Comparison of ENCODE assay signal across 16 cellular contexts in the genomic region with DNA sequence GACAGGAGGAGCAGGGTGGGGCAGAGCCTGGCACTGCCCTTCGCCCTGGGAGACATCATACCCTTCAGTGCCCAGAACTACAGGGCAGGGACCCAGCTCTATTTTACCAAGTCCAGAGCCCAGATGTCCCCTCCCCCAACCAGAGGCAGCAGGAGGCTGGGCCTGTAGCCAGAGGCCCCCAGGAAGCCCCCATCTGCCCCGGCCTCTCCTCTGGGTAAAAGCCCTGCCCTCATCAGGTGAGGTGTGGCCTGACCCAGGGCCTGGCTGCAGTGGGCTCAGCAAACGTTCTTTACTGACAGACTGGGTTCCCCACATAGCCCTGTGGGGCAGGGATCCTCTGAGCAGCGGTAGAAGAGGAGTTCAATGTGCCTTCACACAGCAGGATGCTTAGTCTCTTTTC. TPM values are rescaled to one million over a fixed set of nuclear protein-coding genes. Genes with fewer than 3 reads are reported as not detected.
A peak's percentile ranks its signal among the peaks of the same experiment; 100 is the strongest.
DNase-seq lines count a peak whose midpoint lies in the region; ATAC-seq and TF ChIP-seq lines count a peak whose summit lies in the region.
"Had no signal": no experiment of that assay in that cellular context is flagged by ENCODE, and none has a peak within 500 bp of the region (broad histone marks: within the 10 kb centered on the region; RNA-seq: fewer than 3 reads in every experiment).

No MANE protein-coding gene starts in this region.

- no peaks in the 10 kb centered on the region for H3K9me3 ChIP-seq in Caco-2

- CTCF ChIA-PET in Caco-2 (lab: Charles Lee): no interaction called here

- no peak overlapping the region for H3K4me2 ChIP-seq in GM23338

- DNase-seq in GM23338 (ENCODE audit: low spot score) (no peak), NCI-H446 treated with DMSO at 0.1 percent for 48 hours (lab: John Stamatoyannopoulos, UW) (peak; percentile 25), chondrocyte (ENCODE audit: low spot score) (peak; percentile 46), NCI-H2171 (lab: John Stamatoyannopoulos, UW) (no peak), iPS-NIHi11 (ENCODE audit: low spot score) (no peak), Caco-2 (no peak)
- DNase-seq in stimulated activated CD4-positive, alpha-beta T cell treated with anti-CD3 and anti-CD28 coated beads, Interleukin-12 subunit alpha, Interleukin-12 subunit beta, amount 100 ng/mL, for 4 hours: no peak
- DNase-seq: NCI-H1105 treated with DMSO at 0.1 percent for 48 hours, NCI-H1694, NCI-H2227 treated with DMSO at 0.1 percent for 48 hours, NCI-H524 treated with DMSO at 0.1 percent for 48 hours, SW 1271 had no signal

- no TSS peak for BruUV-seq in Caco-2 (replicated peaks; lab: Mats Ljungman, UMichigan)

- peak overlapping the region; percentile 76; the same call in 1 of the 2 replicates for H2AFZ ChIP-seq in GM23338

- intact Hi-C loops in Caco-2 (cut with micrococcal nuclease; ENCODE audit: unreplicated experiment): no loop called here

- H3K4me3 Mint-ChIP-seq in GM23338: no peak overlapping the region
- no peak overlapping the region for H3K4me3 Mint-ChIP-seq in chondrocyte (ENCODE audit: unreplicated experiment)
- H3K4me3 Mint-ChIP-seq in stimulated activated memory B cell treated with anti-CD40 and anti-IgM and Interleukin-4, amounts not matched to agents 10 μg/mL and 1 μg/mL and 100 μg/mL, for 72 hours: no peak overlapping the region
- H3K4me3 Mint-ChIP-seq in Caco-2 (ENCODE audit: unreplicated experiment): no peak overlapping the region

- H3F3A ChIP-seq in GM23338 (replicated peaks; ENCODE audit: low read depth): no peaks in the 10 kb centered on the region

- H3K27ac Mint-ChIP-seq in GM23338 (no peak overlapping the region), chondrocyte (ENCODE audit: unreplicated experiment) (no peak overlapping the region), Caco-2 (ENCODE audit: unreplicated experiment) (no peak overlapping the region)
- no peak overlapping the region for H3K27ac Mint-ChIP-seq in stimulated activated memory B cell treated with anti-CD40 and anti-IgM and Interleukin-4, amounts not matched to agents 10 μg/mL and 1 μg/mL and 100 μg/mL, for 72 hours

- H3K36me3 ChIP-seq in GM23338 (ENCODE audit: insufficient read depth) (no peaks in the 10 kb centered on the region), Caco-2 (ENCODE audit: control insufficient read depth, insufficient read depth, low read length) (no peaks in the 10 kb centered on the region)

- no peaks in the 10 kb centered on the region for H3K9me2 ChIP-seq in GM23338 (ENCODE audit: insufficient read depth)

- H3K4me1 ChIP-seq in GM23338 (ENCODE audit: insufficient read depth): no peaks in the 10 kb centered on the region
- peaks cover 5% of the 10 kb centered on the region; the same call in 1 of the 2 replicates for H3K4me1 ChIP-seq in Caco-2

- H3K4me1 Mint-ChIP-seq in GM23338: peaks cover 11% of the 10 kb centered on the region
- H3K4me1 Mint-ChIP-seq in chondrocyte (ENCODE audit: low read depth): peaks cover 6% of the 10 kb centered on the region
- peaks cover 6% of the 10 kb centered on the region for H3K4me1 Mint-ChIP-seq in stimulated activated memory B cell treated with anti-CD40 and anti-IgM and Interleukin-4, amounts not matched to agents 10 μg/mL and 1 μg/mL and 100 μg/mL, for 72 hours
- H3K4me1 Mint-ChIP-seq in Caco-2 (ENCODE audit: low read depth, unreplicated experiment): peaks cover 10% of the 10 kb centered on the region

- no peak overlapping the region for H3K27ac ChIP-seq in GM23338 (ENCODE audit: low read depth)

- H3K9me3 Mint-ChIP-seq in GM23338 (peaks cover 8% of the 10 kb centered on the region; the same call in 1 of the 3 replicates), chondrocyte (ENCODE audit: low read depth) (peaks cover 2% of the 10 kb centered on the region), Caco-2 (ENCODE audit: unreplicated experiment) (peaks cover 10% of the 10 kb centered on the region)
- H3K9me3 Mint-ChIP-seq in stimulated activated memory B cell treated with anti-CD40 and anti-IgM and Interleukin-4, amounts not matched to agents 10 μg/mL and 1 μg/mL and 100 μg/mL, for 72 hours: peaks cover 6% of the 10 kb centered on the region

- no peaks in the 10 kb centered on the region for H3K79me2 ChIP-seq in GM23338 (replicated peaks; ENCODE audit: insufficient read depth)

- TF ChIP-seq CTCF in GM23338 (conservative IDR thresholded peaks at IDR 0.05; ENCODE audit: low read depth in 2 of 2) (no peak), chondrocyte (IDR thresholded peaks at IDR 0.05) (no peak), Caco-2 (IDR thresholded peaks at IDR 0.05; ENCODE audit: insufficient read depth in 1 of 2, low read depth in 1 of 2, low read length in 1 of 2, severe bottlenecking in 1 of 2, unreplicated experiment in 1 of 2) (no peak)

- no peak overlapping the region for H3K4me3 ChIP-seq in GM23338
- H3K4me3 ChIP-seq in Caco-2 (ENCODE audit: low read depth, low read length): no peak overlapping the region

- no peaks in the 10 kb centered on the region for H4K20me1 ChIP-seq in GM23338 (replicated peaks; ENCODE audit: insufficient read depth)

- H3K27me3 Mint-ChIP-seq in GM23338 (ENCODE audit: insufficient read depth, low read depth, poor library complexity) (peaks cover 12% of the 10 kb centered on the region), chondrocyte (ENCODE audit: low read depth) (peaks cover 17% of the 10 kb centered on the region), Caco-2 (ENCODE audit: insufficient read depth, unreplicated experiment) (no peaks in the 10 kb centered on the region)
- H3K27me3 Mint-ChIP-seq in stimulated activated memory B cell treated with anti-CD40 and anti-IgM and Interleukin-4, amounts not matched to agents 10 μg/mL and 1 μg/mL and 100 μg/mL, for 72 hours: peaks cover 94% of the 10 kb centered on the region

- ATAC-seq in GM23338: peak; percentile 79
- peak; percentile 36 for ATAC-seq in stimulated activated memory B cell treated with anti-CD40 and anti-IgM and Interleukin-4, amounts not matched to agents 10 μg/mL and 1 μg/mL and 100 μg/mL, for 72 hours
- ATAC-seq: HCT116 had no signal

- POLR2A ChIA-PET in Caco-2 (lab: Charles Lee): interaction anchor here (0.6 kb wide), 1 partner anchor 23 kb away, joined by 4 read pairs; no protein-coding TSS in a partner anchor

- H3K27me3 ChIP-seq in GM23338 (ENCODE audit: insufficient read depth) (no peaks in the 10 kb centered on the region), Caco-2 (replicated peaks; ENCODE audit: control insufficient read depth, insufficient read depth, low read length) (no peaks in the 10 kb centered on the region; the same call in 1 of the 2 replicates)

- no peaks in the 10 kb centered on the region for H3K36me3 Mint-ChIP-seq in GM23338 (ENCODE audit: low read depth)
- no peaks in the 10 kb centered on the region for H3K36me3 Mint-ChIP-seq in chondrocyte (ENCODE audit: low read depth)
- H3K36me3 Mint-ChIP-seq in stimulated activated memory B cell treated with anti-CD40 and anti-IgM and Interleukin-4, amounts not matched to agents 10 μg/mL and 1 μg/mL and 100 μg/mL, for 72 hours: peaks cover 5% of the 10 kb centered on the region
- H3K36me3 Mint-ChIP-seq in Caco-2 (ENCODE audit: insufficient read depth, unreplicated experiment): no peaks in the 10 kb centered on the region

TF ChIP-seq in GM23338, 12 proteins besides CTCF, POLR2A, EP300 and RAD21 (continues in another document):
- no peak for TF ChIP-seq ZNF331 (CRISPR knock-in tag; IDR thresholded peaks at IDR 0.05; ENCODE audit: low read depth)
- TF ChIP-seq JUNB (IDR thresholded peaks at IDR 0.05; ENCODE audit: unreplicated experiment): no peak
- no peak for TF ChIP-seq CREB1 (CRISPR knock-in tag; IDR thresholded peaks at IDR 0.05; ENCODE audit: low read depth)
- no peak for TF ChIP-seq ETS1 (IDR thresholded peaks at IDR 0.05)
- TF ChIP-seq STAT1 (IDR thresholded peaks at IDR 0.05; ENCODE audit: unreplicated experiment): no peak
- TF ChIP-seq NANOG (IDR thresholded peaks at IDR 0.05; ENCODE audit: borderline replicate concordance): no peak
- TF ChIP-seq EZH2 (IDR thresholded peaks at IDR 0.05; ENCODE audit: low read depth, unreplicated experiment): no peak
- TF ChIP-seq ZNF114 (CRISPR knock-in tag; IDR thresholded peaks at IDR 0.05): no peak

RNA-seq across cellular contexts. Expression of gene SLC22A11, which starts 16.5 kb away (rescaled TPM):
- total RNA-seq in GM23338 (2014; rRNA removed; shearing (Covaris generic)): not detected in 2 replicates
- polyA plus RNA-seq in GM23338 (2016; fragmentation: Nextera tagmentation; extraction: Ambion mirVana): not detected in 2 replicates
- total RNA-seq in chondrocyte (0.15 TPM in 1 of 3 replicates, not detected in the others), Caco-2 (2022) (9.1 and 11.2 TPM in 2 replicates)
- total RNA-seq: A673, SK-MEL-5 had no signal

RNA-seq across cellular contexts. Expression of gene SLC22A12, which starts 51.8 kb away (rescaled TPM):
- total RNA-seq in GM23338 (2014; rRNA removed; shearing (Covaris generic)): not detected in 2 replicates
- polyA plus RNA-seq in GM23338 (2016; fragmentation: Nextera tagmentation; extraction: Ambion mirVana): not detected in 2 replicates
- not detected in 3 replicates for total RNA-seq in chondrocyte
- total RNA-seq in Caco-2 (2022): not detected in 2 replicates
- total RNA-seq: A673, SK-MEL-5 had no signal

Comparison
In these comparisons a context has a peak if more than half of its experiments do, and no peak if none do; other contexts are left out.
1. DNase-seq: peak in NCI-H446 treated with DMSO at 0.1 percent for 48 hours (single experiment) and chondrocyte (single experiment); none in GM23338 (single experiment), NCI-H2171 (single experiment), iPS-NIHi11 (single experiment), stimulated activated CD4-positive, alpha-beta T cell treated with anti-CD3 and anti-CD28 coated beads, Interleukin-12 subunit alpha, Interleukin-12 subunit beta, amount 100 ng/mL, for 4 hours (single experiment) and Caco-2 (0 of 2).